8 cellular contexts compared by ENCODE assay signal in genomic region chr14:79011091-79011919, GRCh38.
DNase-seq lines count a peak whose midpoint lies in the region; ATAC-seq, FAIRE-seq and TF ChIP-seq lines count a peak whose summit lies in the region.

No MANE protein-coding gene starts in this region.

- intact Hi-C loops in kidney (cut with DNase I), result no loop called here
- intact Hi-C loops in CD4-positive, alpha-beta memory T cell (cut with micrococcal nuclease), result no loop called here

- DNase-seq in SIG-M5 treated with dmso at 0.1 percent for 504 hours (lab: John Stamatoyannopoulos, UW; ENCODE audit: unreplicated experiment) (peak; percentile 20), SIG-M5 (lab: John Stamatoyannopoulos, UW) (no peak), NCI-H1092 (lab: John Stamatoyannopoulos, UW) (peak; percentile 81), adipocyte (ENCODE audit: low read depth) (peak; percentile 73), kidney (no peak)
- DNase-seq in CD4-positive, alpha-beta memory T cell, result no peak
- no peak for DNase-seq in activated CD4-positive, alpha-beta memory T cell treated with anti-CD3 and anti-CD28 coated beads, Interleukin-2, amount 10 ng/mL, durations not matched to agents 7 days and 5 days

- no peaks in the 10 kb centered on the region for H3K4me1 Mint-ChIP-seq in CD4-positive, alpha-beta memory T cell
- no peaks in the 10 kb centered on the region for H3K4me1 Mint-ChIP-seq in activated CD4-positive, alpha-beta memory T cell treated with anti-CD3 and anti-CD28 coated beads, Interleukin-2, amount 10 ng/mL, durations not matched to agents 7 days and 5 days

- no peak overlapping the region for H3K27ac Mint-ChIP-seq in CD4-positive, alpha-beta memory T cell
- no peak overlapping the region for H3K27ac Mint-ChIP-seq in activated CD4-positive, alpha-beta memory T cell treated with anti-CD3 and anti-CD28 coated beads, Interleukin-2, amount 10 ng/mL, durations not matched to agents 7 days and 5 days

- H3K9ac ChIP-seq in adipocyte (ENCODE audit: low read length), result peak overlapping the region; percentile 43
- H3K9ac ChIP-seq in kidney (ENCODE audit: low read length in 2 of 2), result no peak overlapping the region

- FAIRE-seq in kidney (lab: Jason Lieb, UNC), result no peak

- no peak overlapping the region for H3K27ac ChIP-seq in kidney (ENCODE audit: low read depth in 2 of 2, low read length in 2 of 2)
- H3K27ac ChIP-seq in CD4-positive, alpha-beta memory T cell (ENCODE audit: low read depth, low read length), result no peak overlapping the region

- CTCF ChIA-PET in CD4-positive, alpha-beta memory T cell (lab: Charles Lee; ENCODE audit: partially characterized antibody), result no interaction called here
- CTCF ChIA-PET in activated CD4-positive, alpha-beta memory T cell treated with anti-CD3 and anti-CD28 coated beads, Interleukin-2, amount 10 ng/mL, durations not matched to agents 7 days and 5 days (lab: Charles Lee), result interaction anchor here (1.4 kb wide), 1 partner anchor 35 kb away, joined by 3 read pairs; no protein-coding TSS in a partner anchor

- ATAC-seq in GM19023 (IDR thresholded peaks at IDR 0.05; ENCODE audit: unreplicated experiment), result no peak

- peaks cover 13% of the 10 kb centered on the region for H3K4me1 ChIP-seq in adipocyte (ENCODE audit: control insufficient read depth, insufficient read depth, low read length)
- no peaks in the 10 kb centered on the region for H3K4me1 ChIP-seq in kidney (ENCODE audit: control insufficient read depth in 1 of 2, insufficient read depth in 1 of 2, low read depth in 1 of 2, low read length in 2 of 2)
- H3K4me1 ChIP-seq in CD4-positive, alpha-beta memory T cell (ENCODE audit: insufficient read depth, low read length), result no peaks in the 10 kb centered on the region

- H3K4me3 ChIP-seq in adipocyte (ENCODE audit: low read length) (no peak overlapping the region), kidney (ENCODE audit: low read length in 2 of 2) (no peak overlapping the region)
- H3K4me3 ChIP-seq in CD4-positive, alpha-beta memory T cell (ENCODE audit: low read length in 2 of 2), result no peak overlapping the region

- H3K9me3 Mint-ChIP-seq in CD4-positive, alpha-beta memory T cell, result peaks cover 0 to 3% (median 0%) of the 10 kb centered on the region in 8 donors
- H3K9me3 Mint-ChIP-seq in activated CD4-positive, alpha-beta memory T cell treated with anti-CD3 and anti-CD28 coated beads, Interleukin-2, amount 10 ng/mL, durations not matched to agents 7 days and 5 days, result no peaks in the 10 kb centered on the region

- H3K36me3 Mint-ChIP-seq in CD4-positive, alpha-beta memory T cell, result no peaks in the 10 kb centered on the region
- no peaks in the 10 kb centered on the region for H3K36me3 Mint-ChIP-seq in activated CD4-positive, alpha-beta memory T cell treated with anti-CD3 and anti-CD28 coated beads, Interleukin-2, amount 10 ng/mL, durations not matched to agents 7 days and 5 days (ENCODE audit: low read depth)

- no peak overlapping the region for H3K4me3 Mint-ChIP-seq in CD4-positive, alpha-beta memory T cell
- no peak overlapping the region for H3K4me3 Mint-ChIP-seq in activated CD4-positive, alpha-beta memory T cell treated with anti-CD3 and anti-CD28 coated beads, Interleukin-2, amount 10 ng/mL, durations not matched to agents 7 days and 5 days

- TF ChIP-seq CTCF in kidney (IDR thresholded peaks at IDR 0.05; ENCODE audit: borderline replicate concordance, extremely low read depth, insufficient read depth), result peak; percentile 35

- no peaks in the 10 kb centered on the region for H3K9me3 ChIP-seq in adipocyte (ENCODE audit: control insufficient read depth, low read length)
- H3K9me3 ChIP-seq in kidney (ENCODE audit: control insufficient read depth in 1 of 2, low read length in 2 of 2), result no peaks in the 10 kb centered on the region
- no peaks in the 10 kb centered on the region for H3K9me3 ChIP-seq in CD4-positive, alpha-beta memory T cell (ENCODE audit: control insufficient read depth in 1 of 2, low read length in 2 of 2)

- H3K27me3 Mint-ChIP-seq in CD4-positive, alpha-beta memory T cell, result peaks cover 1 to 3% of the 10 kb centered on the region in 2 donors
- no peaks in the 10 kb centered on the region for H3K27me3 Mint-ChIP-seq in activated CD4-positive, alpha-beta memory T cell treated with anti-CD3 and anti-CD28 coated beads, Interleukin-2, amount 10 ng/mL, durations not matched to agents 7 days and 5 days

- no peaks in the 10 kb centered on the region for H3K36me3 ChIP-seq in adipocyte (ENCODE audit: control insufficient read depth, insufficient read depth, low read length, severe bottlenecking)
- H3K36me3 ChIP-seq in kidney (ENCODE audit: control insufficient read depth in 1 of 2, insufficient read depth in 2 of 2, low read length in 2 of 2), result no peaks in the 10 kb centered on the region
- H3K36me3 ChIP-seq in CD4-positive, alpha-beta memory T cell (ENCODE audit: insufficient read depth, low read length), result no peaks in the 10 kb centered on the region

- no peaks in the 10 kb centered on the region for H3K27me3 ChIP-seq in adipocyte (replicated peaks; ENCODE audit: control insufficient read depth, insufficient read depth, low read length)
- H3K27me3 ChIP-seq in CD4-positive, alpha-beta memory T cell (ENCODE audit: insufficient read depth, low read length), result peaks cover 3% of the 10 kb centered on the region

- POLR2A ChIA-PET in CD4-positive, alpha-beta memory T cell (lab: Charles Lee; ENCODE audit: partially characterized antibody), result no interaction called here
- POLR2A ChIA-PET in activated CD4-positive, alpha-beta memory T cell treated with anti-CD3 and anti-CD28 coated beads, Interleukin-2, amount 10 ng/mL, durations not matched to agents 7 days and 5 days (lab: Charles Lee), result no interaction called here

Comparison
In these comparisons a context has a peak if more than half of its experiments do, and no peak if none do; other contexts are left out.
1. DNase-seq: peak in SIG-M5 treated with dmso at 0.1 percent for 504 hours (single experiment), NCI-H1092 (single experiment) and adipocyte (single experiment); none in SIG-M5 (single experiment), kidney (single experiment), CD4-positive, alpha-beta memory T cell (0 of 5) and activated CD4-positive, alpha-beta memory T cell treated with anti-CD3 and anti-CD28 coated beads, Interleukin-2, amount 10 ng/mL, durations not matched to agents 7 days and 5 days (single experiment).